ENCODE assay signal across 10 cellular contexts in the genomic region with DNA sequence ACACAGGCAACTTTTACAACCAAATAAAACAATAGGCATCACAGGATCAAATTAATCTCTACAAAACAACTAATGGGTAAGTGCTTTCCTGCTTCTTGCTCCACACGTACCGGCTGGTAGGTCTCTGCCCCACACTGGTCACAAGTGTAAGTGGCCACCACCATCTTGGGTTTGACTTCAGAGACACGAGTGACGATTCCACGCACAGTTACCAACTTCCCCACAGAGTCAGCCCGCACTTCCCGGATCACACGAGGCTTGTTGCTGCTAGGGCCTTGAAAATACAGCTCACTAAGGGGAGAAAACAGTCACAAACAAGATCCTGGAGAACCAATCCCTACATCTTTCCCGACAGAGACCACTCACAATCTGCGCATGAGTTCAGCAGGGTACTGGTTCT. TPM values are rescaled to one million over a fixed set of nuclear protein-coding genes. Genes with fewer than 3 reads are reported as not detected.
DNase-seq lines count a peak whose midpoint lies in the region; ATAC-seq and TF ChIP-seq lines count a peak whose summit lies in the region.
"Had no signal": no experiment of that assay in that cellular context is flagged by ENCODE, and none has a peak within 500 bp of the region (broad histone marks: within the 10 kb centered on the region; RNA-seq: fewer than 3 reads in every experiment).

No MANE protein-coding gene starts in this region.

- H3F3A ChIP-seq in GM23338 (replicated peaks; ENCODE audit: low read depth): peaks cover 68% of the 10 kb centered on the region

- H3K9me3 Mint-ChIP-seq in GM23338: peaks cover 5% of the 10 kb centered on the region; the same call in 2 of the 3 replicates
- H3K9me3 Mint-ChIP-seq in activated naive CD8-positive, alpha-beta T cell treated with anti-CD3 and anti-CD28 coated beads for 36 hours: no peaks in the 10 kb centered on the region
- H3K9me3 Mint-ChIP-seq in naive thymus-derived CD4-positive, alpha-beta T cell: peaks cover 0 to 5% (median 0%) of the 10 kb centered on the region in 11 donors

- TF ChIP-seq CTCF in AG04450 (IDR thresholded peaks at IDR 0.05; ENCODE audit: low read depth, low read length): no peak
- TF ChIP-seq CTCF in GM23338 (conservative IDR thresholded peaks at IDR 0.05; ENCODE audit: low read depth in 2 of 2): no peak
- TF ChIP-seq CTCF in thyroid gland (IDR thresholded peaks at IDR 0.05): no peak

- H3K4me3 ChIP-seq in AG04450 (ENCODE audit: low read depth, low read length): peak overlapping the region; percentile 17; the same call in 1 of the 2 replicates
- H3K4me3 ChIP-seq in GM23338: peak overlapping the region; percentile 100; the same call in 1 of the 2 replicates
- no peak overlapping the region for H3K4me3 ChIP-seq in naive thymus-derived CD4-positive, alpha-beta T cell (ENCODE audit: low read length)
- no peak overlapping the region for H3K4me3 ChIP-seq in thyroid gland (replicated peaks in 1 of 3)

- peaks cover 49% of the 10 kb centered on the region for H3K27me3 Mint-ChIP-seq in GM23338 (ENCODE audit: insufficient read depth, low read depth, poor library complexity)
- H3K27me3 Mint-ChIP-seq in activated naive CD8-positive, alpha-beta T cell treated with anti-CD3 and anti-CD28 coated beads for 36 hours: peaks cover 8% of the 10 kb centered on the region
- H3K27me3 Mint-ChIP-seq in naive thymus-derived CD4-positive, alpha-beta T cell: no peaks in the 10 kb centered on the region

- H3K4me3 Mint-ChIP-seq in GM23338: peak overlapping the region; percentile 95
- peak overlapping the region; percentile 92 for H3K4me3 Mint-ChIP-seq in activated naive CD8-positive, alpha-beta T cell treated with anti-CD3 and anti-CD28 coated beads for 36 hours
- H3K4me3 Mint-ChIP-seq in naive thymus-derived CD4-positive, alpha-beta T cell: peak overlapping the region; percentile 85 to 95 (median 93)

- peaks cover 41% of the 10 kb centered on the region for H3K4me1 Mint-ChIP-seq in GM23338
- H3K4me1 Mint-ChIP-seq in activated naive CD8-positive, alpha-beta T cell treated with anti-CD3 and anti-CD28 coated beads for 36 hours: peaks cover 41% of the 10 kb centered on the region
- H3K4me1 Mint-ChIP-seq in naive thymus-derived CD4-positive, alpha-beta T cell: peaks cover 27 to 54% (median 39%) of the 10 kb centered on the region in 7 donors

- ATAC-seq in GM23338: no peak
- no peak for ATAC-seq in naive thymus-derived CD4-positive, alpha-beta T cell

- H4K20me1 ChIP-seq in GM23338 (replicated peaks; ENCODE audit: insufficient read depth): peaks cover 53% of the 10 kb centered on the region

- CTCF ChIA-PET in AG04450 (lab: Charles Lee): no interaction called here
- CTCF ChIA-PET in naive thymus-derived CD4-positive, alpha-beta T cell (lab: Charles Lee): no interaction called here

- H3K27ac ChIP-seq in AG04450 (ENCODE audit: low read depth, low read length) (no peak overlapping the region), GM23338 (ENCODE audit: low read depth) (peak overlapping the region; percentile 100), thyroid gland (no peak overlapping the region)
- H3K27ac ChIP-seq in naive thymus-derived CD4-positive, alpha-beta T cell (ENCODE audit: low read depth, low read length): peak overlapping the region; percentile 91

- intact Hi-C loops in naive thymus-derived CD4-positive, alpha-beta T cell (cut with micrococcal nuclease): no loop called here
- intact Hi-C loops in thyroid gland (cut with DNase I): loop anchor here (5.0 kb wide), 1 partner anchor 52 kb away; the partner anchor contains the start of gene ZSCAN21

- H3K79me2 ChIP-seq in GM23338 (replicated peaks; ENCODE audit: insufficient read depth): peaks cover 60% of the 10 kb centered on the region

- peaks cover 13% of the 10 kb centered on the region for H3K4me1 ChIP-seq in GM23338 (ENCODE audit: insufficient read depth)
- H3K4me1 ChIP-seq in naive thymus-derived CD4-positive, alpha-beta T cell (ENCODE audit: control insufficient read depth in 2 of 2, insufficient read depth in 2 of 2, low read length in 2 of 2): peaks cover 17 to 25% of the 10 kb centered on the region in 2 donors
- peaks cover 11 to 17% of the 10 kb centered on the region in 2 donors for H3K4me1 ChIP-seq in thyroid gland

- no peak overlapping the region for H3K4me2 ChIP-seq in GM23338

- POLR2A ChIA-PET in AG04450 (lab: Yijun Ruan, JAX): interaction anchor here (4.8 kb wide), 1 partner anchor 10 kb away, joined by 67 read pairs; the partner anchor contains the start of gene COPS6
- POLR2A ChIA-PET in naive thymus-derived CD4-positive, alpha-beta T cell (lab: Charles Lee): interaction anchor here (0.5 to 4.6 kb wide), 7 partner anchors 10 to 1150 kb away, joined by 3 to 107 read pairs (median 4); partner anchors contain the start of genes COPS6, MBLAC1, TRIM4 and ZCWPW1

- WGBS in thyroid gland, 2 donors: 83 to 91% methylated on average over 10 of the region's 10 CpGs

- peak overlapping the region; percentile 98 for H3K27ac Mint-ChIP-seq in GM23338
- peak overlapping the region; percentile 97 for H3K27ac Mint-ChIP-seq in activated naive CD8-positive, alpha-beta T cell treated with anti-CD3 and anti-CD28 coated beads for 36 hours
- peak overlapping the region; percentile 59 to 98 (median 96) for H3K27ac Mint-ChIP-seq in naive thymus-derived CD4-positive, alpha-beta T cell

- H3K27me3 ChIP-seq in AG04450 (ENCODE audit: control insufficient read depth, insufficient read depth, low read length) (no peaks in the 10 kb centered on the region), GM23338 (ENCODE audit: insufficient read depth) (no peaks in the 10 kb centered on the region), thyroid gland (no peaks in the 10 kb centered on the region)
- no peaks in the 10 kb centered on the region for H3K27me3 ChIP-seq in naive thymus-derived CD4-positive, alpha-beta T cell (ENCODE audit: control insufficient read depth in 2 of 2, insufficient read depth in 2 of 2, low read length in 2 of 2)

- peaks cover 62% of the 10 kb centered on the region for H3K36me3 ChIP-seq in GM23338 (ENCODE audit: insufficient read depth)
- peaks cover 25 to 61% (median 38%) of the 10 kb centered on the region in 3 experiments for H3K36me3 ChIP-seq in naive thymus-derived CD4-positive, alpha-beta T cell (ENCODE audit: control insufficient read depth in 2 of 3, insufficient read depth in 3 of 3, low read length in 3 of 3)
- H3K36me3 ChIP-seq in thyroid gland: peaks cover 52 to 53% of the 10 kb centered on the region in 2 donors

- no peak overlapping the region for H2AFZ ChIP-seq in GM23338

- H3K9me3 ChIP-seq in AG04450 (ENCODE audit: control insufficient read depth, insufficient read depth, low read length) (peaks cover 2% of the 10 kb centered on the region; the same call in 1 of the 2 replicates), thyroid gland (no peaks in the 10 kb centered on the region)
- H3K9me3 ChIP-seq in naive thymus-derived CD4-positive, alpha-beta T cell (ENCODE audit: control insufficient read depth in 2 of 3, low read length in 3 of 3): no peaks in the 10 kb centered on the region

- no peaks in the 10 kb centered on the region for H3K9me2 ChIP-seq in GM23338 (ENCODE audit: insufficient read depth)

- TF ChIP-seq POLR2A in thyroid gland (IDR thresholded peaks at IDR 0.05): no peak

- DNase-seq in AG04450 (ENCODE audit: low read depth, low spot score): no peak
- no peak for DNase-seq in GM23338 (ENCODE audit: low spot score)
- no peak for DNase-seq in activated naive CD8-positive, alpha-beta T cell treated with anti-CD3 and anti-CD28 coated beads for 36 hours
- DNase-seq in naive thymus-derived CD4-positive, alpha-beta T cell: no peak
- no peak for DNase-seq in COLO829 (ENCODE audit: low spot score)
- no peak for DNase-seq in DMS114 treated with DMSO at 0.1 percent for 48 hours (lab: John Stamatoyannopoulos, UW; ENCODE audit: unreplicated experiment)
- no peak for DNase-seq in SIG-M5 (lab: John Stamatoyannopoulos, UW)
- DNase-seq in thyroid gland: no peak
- DNase-seq: activated CD4-positive, CD25-positive, alpha-beta regulatory T cell; aorta had no signal

- H3K36me3 Mint-ChIP-seq in GM23338 (ENCODE audit: low read depth): peaks cover 86% of the 10 kb centered on the region
- H3K36me3 Mint-ChIP-seq in activated naive CD8-positive, alpha-beta T cell treated with anti-CD3 and anti-CD28 coated beads for 36 hours: peaks cover 60% of the 10 kb centered on the region
- H3K36me3 Mint-ChIP-seq in naive thymus-derived CD4-positive, alpha-beta T cell: peaks cover 25 to 41% (median 32%) of the 10 kb centered on the region in 5 donors

RNA-seq across cellular contexts. Expression of gene MCM7, which starts 2.3 kb away (rescaled TPM):
- 39.5 and 44.2 TPM in 2 replicates for polyA plus RNA-seq in AG04450 (2011; rRNA removed)
- polyA minus RNA-seq in AG04450 (2011; rRNA and poly(A)+ RNA removed): 56.9 and 63.1 TPM in 2 replicates
- total RNA-seq in GM23338 (2014; rRNA removed; shearing (Covaris generic)): 285 TPM in 2 replicates
- 140 and 144 TPM in 2 replicates for polyA plus RNA-seq in GM23338 (2016; fragmentation: Nextera tagmentation; extraction: Ambion mirVana)
- 100 to 1,000 TPM; 476 to 482 TPM for total RNA-seq in activated naive CD8-positive, alpha-beta T cell treated with anti-CD3 and anti-CD28 coated beads for 36 hours
- 100 to 1,000 TPM in 4 of 5 experiments, 10 to 100 TPM in 1; 80.3 to 263 (median 168) TPM for total RNA-seq in naive thymus-derived CD4-positive, alpha-beta T cell
- 10 to 100 TPM; 29.5 to 49.9 TPM for polyA plus RNA-seq in naive thymus-derived CD4-positive, alpha-beta T cell
- 10 to 100 TPM; 16.6 to 51.3 (median 26.5) TPM for total RNA-seq in thyroid gland

RNA-seq across cellular contexts. Expression of gene AP4M1, which starts 2.5 kb away (rescaled TPM):
- 25.4 and 26.1 TPM in 2 replicates for polyA plus RNA-seq in AG04450 (2011; rRNA removed)
- 31.1 and 42.8 TPM in 2 replicates for polyA minus RNA-seq in AG04450 (2011; rRNA and poly(A)+ RNA removed)
- total RNA-seq in GM23338 (2014; rRNA removed; shearing (Covaris generic)): 12.2 and 13.3 TPM in 2 replicates
- 9.5 and 14.4 TPM in 2 replicates for polyA plus RNA-seq in GM23338 (2016; fragmentation: Nextera tagmentation; extraction: Ambion mirVana)
- total RNA-seq in activated naive CD8-positive, alpha-beta T cell treated with anti-CD3 and anti-CD28 coated beads for 36 hours: 10 to 100 TPM; 13.0 to 13.1 TPM
- total RNA-seq in naive thymus-derived CD4-positive, alpha-beta T cell: 10 to 100 TPM in 3 of 5 experiments, 1 to 10 TPM in 2; 7.5 to 13.8 (median 11.0) TPM
- 1 to 10 TPM; 2.6 to 5.1 TPM for polyA plus RNA-seq in naive thymus-derived CD4-positive, alpha-beta T cell
- total RNA-seq in thyroid gland: 10 to 100 TPM in 3 of 4 donors, 1 to 10 TPM in 1; 9.1 to 26.6 (median 19.4) TPM

RNA-seq across cellular contexts. Expression of gene COPS6, which starts 10.1 kb away (rescaled TPM):
- polyA plus RNA-seq in AG04450 (2011; rRNA removed) (265 and 308 TPM in 2 replicates), GM23338 (2016; fragmentation: Nextera tagmentation; extraction: Ambion mirVana) (191 and 198 TPM in 2 replicates)
- polyA minus RNA-seq in AG04450 (2011; rRNA and poly(A)+ RNA removed): 231 and 316 TPM in 2 replicates
- 89.8 and 104 TPM in 2 replicates for total RNA-seq in GM23338 (2014; rRNA removed; shearing (Covaris generic))
- 10 to 100 TPM; 96.3 to 97.2 TPM for total RNA-seq in activated naive CD8-positive, alpha-beta T cell treated with anti-CD3 and anti-CD28 coated beads for 36 hours
- 100 to 1,000 TPM in 1 of 5 experiments, 10 to 100 TPM in 4; 65.7 to 103 (median 80.1) TPM for total RNA-seq in naive thymus-derived CD4-positive, alpha-beta T cell
- 100 to 1,000 TPM; 110 to 122 TPM for polyA plus RNA-seq in naive thymus-derived CD4-positive, alpha-beta T cell
- 10 to 100 TPM; 32.5 to 71.5 (median 39.9) TPM for total RNA-seq in thyroid gland

RNA-seq across cellular contexts. Expression of gene ZNF3, which starts 17.4 kb away (rescaled TPM):
- polyA plus RNA-seq in AG04450 (2011; rRNA removed): 35.3 and 37.0 TPM in 2 replicates
- polyA minus RNA-seq in AG04450 (2011; rRNA and poly(A)+ RNA removed): 34.8 and 38.6 TPM in 2 replicates
- total RNA-seq in GM23338 (2014; rRNA removed; shearing (Covaris generic)): 40.8 and 48.9 TPM in 2 replicates
- 22.6 and 23.4 TPM in 2 replicates for polyA plus RNA-seq in GM23338 (2016; fragmentation: Nextera tagmentation; extraction: Ambion mirVana)
- total RNA-seq in activated naive CD8-positive, alpha-beta T cell treated with anti-CD3 and anti-CD28 coated beads for 36 hours: 10 to 100 TPM; 21.1 to 22.3 TPM
- 10 to 100 TPM; 29.1 to 48.0 (median 35.0) TPM for total RNA-seq in naive thymus-derived CD4-positive, alpha-beta T cell
- polyA plus RNA-seq in naive thymus-derived CD4-positive, alpha-beta T cell: 10 to 100 TPM; 20.3 to 37.6 TPM
- 10 to 100 TPM; 31.4 to 42.3 (median 36.1) TPM for total RNA-seq in thyroid gland

RNA-seq across cellular contexts. Expression of gene TAF6, which starts 20.2 kb away (rescaled TPM):
- polyA plus RNA-seq in AG04450 (2011; rRNA removed) (28.2 and 31.2 TPM in 2 replicates), GM23338 (2016; fragmentation: Nextera tagmentation; extraction: Ambion mirVana) (54.9 and 56.3 TPM in 2 replicates)
- polyA minus RNA-seq in AG04450 (2011; rRNA and poly(A)+ RNA removed): 36.5 and 42.4 TPM in 2 replicates
- 125 and 141 TPM in 2 replicates for total RNA-seq in GM23338 (2014; rRNA removed; shearing (Covaris generic))
- total RNA-seq in activated naive CD8-positive, alpha-beta T cell treated with anti-CD3 and anti-CD28 coated beads for 36 hours: 10 to 100 TPM; 59.7 to 61.1 TPM
- 10 to 100 TPM; 39.5 to 68.1 (median 55.0) TPM for total RNA-seq in naive thymus-derived CD4-positive, alpha-beta T cell
- 10 to 100 TPM; 30.8 to 45.0 TPM for polyA plus RNA-seq in naive thymus-derived CD4-positive, alpha-beta T cell
- total RNA-seq in thyroid gland: 100 to 1,000 TPM in 1 of 4 donors, 10 to 100 TPM in 3; 50.3 to 104 (median 85.2) TPM

Comparison
In these comparisons a context has a peak if more than half of its experiments do, and no peak if none do; other contexts are left out.
1. H3K27ac ChIP-seq: peak in GM23338 (single experiment) and naive thymus-derived CD4-positive, alpha-beta T cell (single experiment); none in AG04450 (single experiment) and thyroid gland (0 of 3).
2. H3K4me3 ChIP-seq: peak in AG04450 (single experiment) and GM23338 (single experiment); none in naive thymus-derived CD4-positive, alpha-beta T cell (single experiment) and thyroid gland (0 of 3).
3. Peak in every context shown above with its lines, with median percentiles within 50 percentile points of each other: H3K27ac Mint-ChIP-seq and H3K4me3 Mint-ChIP-seq.